Comparison of ENCODE assay signal across 18 cellular contexts in genomic region chr2:19554520-19554919, GRCh38.
DNase-seq lines count a peak whose midpoint lies in the region; ATAC-seq, FAIRE-seq and TF ChIP-seq lines count a peak whose summit lies in the region.
"Had no signal": no experiment of that assay in that cellular context is flagged by ENCODE, and none has a peak within 500 bp of the region (broad histone marks: within the 10 kb centered on the region; RNA-seq: fewer than 3 reads in every experiment).

No MANE protein-coding gene starts in this region.

- DNase-seq in urothelium cell line (ENCODE audit: low spot score), result no peak
- DNase-seq in activated gamma-delta T cell (lab: John Stamatoyannopoulos, UW), result no peak
- DNase-seq in GM10248 (ENCODE audit: extremely low spot score), result no peak
- DNase-seq: activated CD4-positive, alpha-beta memory T cell treated with anti-CD3 and anti-CD28 coated beads for 36 hours; activated naive CD4-positive, alpha-beta T cell treated with anti-CD3 and anti-CD28 coated beads, Interleukin-2, amount 10 ng/mL, durations not matched to agents 7 days and 5 days; aorta; IMR-90; mesendoderm; natural killer cell; NCI-H1694; NCI-H2227 treated with DMSO at 0.1 percent for 48 hours; Peyer's patch; stimulated activated naive CD8-positive, alpha-beta T cell treated with anti-CD3 and anti-CD28 coated beads, Interleukin-15, Interleukin-2, amounts not matched to agents 100 U/mL and 50 U/mL, for 24 hours; T-helper 17 cell had no signal

- POLR2A ChIA-PET in GM10248 (lab: Yijun Ruan, JAX), result no interaction called here

- peak; percentile 52 for FAIRE-seq in urothelium cell line (lab: Jason Lieb, UNC)

- CTCF ChIA-PET in GM10248 (lab: Yijun Ruan, JAX), result interaction anchor here (1.1 kb wide), 1 partner anchor 9 kb away, joined by 3 read pairs; no protein-coding TSS in a partner anchor

- no peak for TF ChIP-seq CTCF in GM10248 (IDR thresholded peaks at IDR 0.05; ENCODE audit: control extremely low read depth, extremely low read depth, low read depth, missing control alignments)

- peak; percentile 76 for ATAC-seq in GM19324 (IDR thresholded peaks at IDR 0.05; ENCODE audit: low FRiP score, unreplicated experiment)
- ATAC-seq in GM21737 (IDR thresholded peaks at IDR 0.05; ENCODE audit: unreplicated experiment), result peak; percentile 50
- peak; percentile 81 for ATAC-seq in HG03280 (IDR thresholded peaks at IDR 0.05; ENCODE audit: unreplicated experiment)
- ATAC-seq in HG02623 (IDR thresholded peaks at IDR 0.05; ENCODE audit: unreplicated experiment), result no peak
- ATAC-seq: natural killer cell; stimulated activated naive CD8-positive, alpha-beta T cell treated with anti-CD3 and anti-CD28 coated beads, Interleukin-15, Interleukin-2, amounts not matched to agents 100 U/mL and 50 U/mL, for 24 hours; T-helper 17 cell had no signal
